8 cellular contexts compared by ENCODE assay signal in genomic region chr12:132600048-132601032, GRCh38. TPM values are rescaled to one million over a fixed set of nuclear protein-coding genes. Genes with fewer than 3 reads are reported as not detected.
DNase-seq lines count a peak whose midpoint lies in the region; ATAC-seq and TF ChIP-seq lines count a peak whose summit lies in the region.

No MANE protein-coding gene starts in this region.

- H2AFZ ChIP-seq in osteoblast (ENCODE audit: low read length): peak overlapping the region; percentile 96

- TF ChIP-seq CTCF in BJ (IDR thresholded peaks at IDR 0.05; ENCODE audit: insufficient read depth, low read depth, low read length): peak; percentile 84
- TF ChIP-seq CTCF in osteoblast (IDR thresholded peaks at IDR 0.05; ENCODE audit: extremely low read depth, low read depth, low read length): peak; percentile 70

- no peaks in the 10 kb centered on the region for H3K36me3 ChIP-seq in BJ (ENCODE audit: control insufficient read depth, insufficient read depth, low read length)
- H3K36me3 ChIP-seq in osteoblast (ENCODE audit: insufficient read depth, low read length): no peaks in the 10 kb centered on the region

- H3K4me3 Mint-ChIP-seq in activated naive CD4-positive, alpha-beta T cell treated with anti-CD3 and anti-CD28 coated beads, Interleukin-2, amount 10 ng/mL, durations not matched to agents 7 days and 5 days: peak overlapping the region; percentile 72

- H3K9me3 ChIP-seq in osteoblast (ENCODE audit: low read depth, low read length): no peaks in the 10 kb centered on the region

- H3K4me2 ChIP-seq in osteoblast (ENCODE audit: insufficient read depth, low read length): peak overlapping the region; percentile 89

- no peak overlapping the region for H3K27ac ChIP-seq in osteoblast (ENCODE audit: low read depth, low read length)

- no peaks in the 10 kb centered on the region for H4K20me1 ChIP-seq in osteoblast (ENCODE audit: insufficient read depth, low read length)

- peaks cover 8% of the 10 kb centered on the region for H3K4me1 ChIP-seq in osteoblast (ENCODE audit: insufficient read depth, low read length)

- H3K4me1 Mint-ChIP-seq in activated naive CD4-positive, alpha-beta T cell treated with anti-CD3 and anti-CD28 coated beads, Interleukin-2, amount 10 ng/mL, durations not matched to agents 7 days and 5 days: peaks cover 30% of the 10 kb centered on the region

- DNase-seq in BJ (ENCODE audit: low read depth): no peak
- peak; percentile 85 for DNase-seq in NCI-H69 (lab: John Stamatoyannopoulos, UW)
- DNase-seq in activated naive CD4-positive, alpha-beta T cell treated with anti-CD3 and anti-CD28 coated beads, Interleukin-2, amount 10 ng/mL, durations not matched to agents 7 days and 5 days: peak; percentile 63
- peak; percentile 40 for DNase-seq in globus pallidus (ENCODE audit: low spot score)
- peak; percentile 99 for DNase-seq in osteoblast (ENCODE audit: insufficient read length, low spot score, missing footprints)
- no peak for DNase-seq in NCI-H2227 treated with DMSO at 0.1 percent for 48 hours (lab: John Stamatoyannopoulos, UW)

- H3K9me3 Mint-ChIP-seq in activated naive CD4-positive, alpha-beta T cell treated with anti-CD3 and anti-CD28 coated beads, Interleukin-2, amount 10 ng/mL, durations not matched to agents 7 days and 5 days: no peaks in the 10 kb centered on the region

- no peaks in the 10 kb centered on the region for H3K36me3 Mint-ChIP-seq in activated naive CD4-positive, alpha-beta T cell treated with anti-CD3 and anti-CD28 coated beads, Interleukin-2, amount 10 ng/mL, durations not matched to agents 7 days and 5 days

- peak; percentile 64 for ATAC-seq in GM21529 (IDR thresholded peaks at IDR 0.05; ENCODE audit: unreplicated experiment)
- no peak for ATAC-seq in HG02885 (IDR thresholded peaks at IDR 0.05; ENCODE audit: poor library complexity, unreplicated experiment)

- H3K27me3 Mint-ChIP-seq in activated naive CD4-positive, alpha-beta T cell treated with anti-CD3 and anti-CD28 coated beads, Interleukin-2, amount 10 ng/mL, durations not matched to agents 7 days and 5 days: peaks cover 91% of the 10 kb centered on the region

- H3K27ac Mint-ChIP-seq in activated naive CD4-positive, alpha-beta T cell treated with anti-CD3 and anti-CD28 coated beads, Interleukin-2, amount 10 ng/mL, durations not matched to agents 7 days and 5 days: no peak overlapping the region

- H3K4me3 ChIP-seq in BJ (ENCODE audit: low read depth, low read length) (peak overlapping the region; percentile 43), osteoblast (ENCODE audit: insufficient read depth, low read length) (peak overlapping the region; percentile 77)

- H3K79me2 ChIP-seq in osteoblast (ENCODE audit: insufficient read depth, low read length): no peaks in the 10 kb centered on the region

- POLR2A ChIA-PET in BJ (lab: Charles Lee): no interaction called here

- peaks cover 23% of the 10 kb centered on the region for H3K27me3 ChIP-seq in BJ (ENCODE audit: control insufficient read depth, insufficient read depth, low read length)
- H3K27me3 ChIP-seq in osteoblast (ENCODE audit: insufficient read depth, low read length): peaks cover 39% of the 10 kb centered on the region

- CTCF ChIA-PET in BJ (lab: Yijun Ruan, JAX): interaction anchor here (0.9 to 6.0 kb wide), 7 partner anchors 10 to 186 kb away, joined by 3 to 42 read pairs (median 7); partner anchors contain the start of genes LRCOL1 and P2RX2
- CTCF ChIA-PET in activated naive CD4-positive, alpha-beta T cell treated with anti-CD3 and anti-CD28 coated beads, Interleukin-2, amount 10 ng/mL, durations not matched to agents 7 days and 5 days (lab: Charles Lee): interaction anchor here (1.1 to 2.8 kb wide), 4 partner anchors 10 to 185 kb away, joined by 3 to 17 read pairs (median 7); partner anchors contain the start of gene LRCOL1

RNA-seq across cellular contexts. Expression of gene LRCOL1, which starts 10.0 kb away (rescaled TPM):
- 0.11 and 0.15 TPM in 2 replicates for polyA plus RNA-seq in BJ (2011; rRNA removed)
- not detected in 2 replicates for polyA minus RNA-seq in BJ (2011; rRNA and poly(A)+ RNA removed)
- total RNA-seq in osteoblast: not detected in 2 replicates

RNA-seq across cellular contexts. Expression of gene P2RX2, which starts 18.2 kb away (rescaled TPM):
- polyA plus RNA-seq in BJ (2011; rRNA removed): not detected in 2 replicates
- polyA minus RNA-seq in BJ (2011; rRNA and poly(A)+ RNA removed): not detected in 2 replicates
- not detected in 2 replicates for total RNA-seq in osteoblast

Comparison
In these comparisons a context has a peak if more than half of its experiments do, and no peak if none do; other contexts are left out.
1. DNase-seq: peak in NCI-H69 (single experiment), activated naive CD4-positive, alpha-beta T cell treated with anti-CD3 and anti-CD28 coated beads, Interleukin-2, amount 10 ng/mL, durations not matched to agents 7 days and 5 days (single experiment), globus pallidus (single experiment) and osteoblast (single experiment); none in BJ (single experiment) and NCI-H2227 treated with DMSO at 0.1 percent for 48 hours (single experiment).